ENCODE assay signal across 1 cellular context in genomic region chr1:48109390-48110009, GRCh38.
TF ChIP-seq lines count a peak whose summit lies in the region.

No MANE protein-coding gene starts in this region.

TF ChIP-seq in GM23338, 12 proteins besides CTCF, POLR2A, EP300 and RAD21 (continued from another document):
- no peak for TF ChIP-seq ZNF462 (CRISPR knock-in tag; IDR thresholded peaks at IDR 0.05)
- no peak for TF ChIP-seq CREB1 (CRISPR knock-in tag; IDR thresholded peaks at IDR 0.05; ENCODE audit: low read depth)
- TF ChIP-seq JUNB (IDR thresholded peaks at IDR 0.05; ENCODE audit: unreplicated experiment) = no peak
TF ChIP-seq in GM23338: peak in this region for 0.
